ENCODE assay signal across 1 cellular context in genomic region chr11:60923326-60923725, GRCh38.
TF ChIP-seq lines count a peak whose summit lies in the region.

No MANE protein-coding gene starts in this region.

TF ChIP-seq in HepG2, 621 proteins besides CTCF, POLR2A, EP300 and RAD21:
- TF ChIP-seq HIVEP1 (CRISPR knock-in tag; IDR thresholded peaks at IDR 0.05) (0 out of 2 replicates have a peak, but pooled peaks have one; percentile 1), RARG (CRISPR knock-in tag; IDR thresholded peaks at IDR 0.05; ENCODE audit: low read depth) (no peak), CC2D1A (CRISPR knock-in tag; IDR thresholded peaks at IDR 0.05) (no peak), RFX3 (CRISPR knock-in tag; IDR thresholded peaks at IDR 0.05) (no peak)
